ENCODE assay signal across 8 cellular contexts in genomic region chr6:39029156-39030011, GRCh38. TPM values are rescaled to one million over a fixed set of nuclear protein-coding genes. Genes with fewer than 3 reads are reported as not detected.
DNase-seq lines count a peak whose midpoint lies in the region; ATAC-seq, FAIRE-seq and TF ChIP-seq lines count a peak whose summit lies in the region.

No MANE protein-coding gene starts in this region.

- no peaks in the 10 kb centered on the region for H3K27me3 ChIP-seq in bronchial epithelial cell (ENCODE audit: control insufficient read depth, insufficient read depth, low read length)
- peaks cover 4 to 43% (median 5%) of the 10 kb centered on the region in 3 donors for H3K27me3 ChIP-seq in stomach

- ATAC-seq in SK-N-SH treated with all-trans-retinoic acid at 6 μM for 48 hours (peak; percentile 95), mucosa of descending colon (peak; percentile 69), GM21528 (IDR thresholded peaks at IDR 0.05; ENCODE audit: low FRiP score, unreplicated experiment) (no peak), HG03139 (IDR thresholded peaks at IDR 0.05; ENCODE audit: unreplicated experiment) (no peak)

- CTCF ChIA-PET in HEK293 (lab: Yijun Ruan, JAX): interaction anchor here (0.6 to 3.8 kb wide), 27 partner anchors 8 to 841 kb away, joined by 3 to 24 read pairs (median 4); no protein-coding TSS in a partner anchor

- 82 to 86% (median 83%) methylated on average over 13 of the region's 13 CpGs for WGBS in stomach, 5 donors

- TF ChIP-seq EP300 in stomach (IDR thresholded peaks at IDR 0.05): no peak

- H3K27ac ChIP-seq in HEK293 (ENCODE audit: extremely low read depth, low read depth, low read length) (no peak overlapping the region), stomach (no peak overlapping the region)

- intact Hi-C loops in mucosa of descending colon (cut with DNase I, micrococcal nuclease) (no loop called here), stomach (cut with DNase I; ENCODE audit: low total_unique reads) (no loop called here)

- POLR2A ChIA-PET in HEK293 (lab: Yijun Ruan, JAX): no interaction called here

- H3K4me1 ChIP-seq in HEK293 (ENCODE audit: control insufficient read depth, insufficient read depth, low read length) (peaks cover 3% of the 10 kb centered on the region; the same call in 1 of the 2 replicates), mucosa of descending colon (ENCODE audit: low read depth) (no peaks in the 10 kb centered on the region), stomach (no peaks in the 10 kb centered on the region)

- DNase-seq in DMS 273 treated with DMSO at 0.1 percent for 48 hours (lab: John Stamatoyannopoulos, UW) (peak; percentile 2), bronchial epithelial cell (ENCODE audit: low read depth) (no peak), mucosa of descending colon (peak in 2 of 3 donors; percentile 62 to 67), stomach (no peak)

- no peaks in the 10 kb centered on the region for H3K36me3 ChIP-seq in HEK293 (ENCODE audit: control insufficient read depth in 2 of 2, insufficient read depth in 1 of 2, low read length in 2 of 2)
- no peaks in the 10 kb centered on the region for H3K36me3 ChIP-seq in bronchial epithelial cell (ENCODE audit: control insufficient read depth, insufficient read depth, low read length)
- no peaks in the 10 kb centered on the region for H3K36me3 ChIP-seq in mucosa of descending colon (ENCODE audit: low read depth)
- H3K36me3 ChIP-seq in stomach: no peaks in the 10 kb centered on the region

- H3K4me3 ChIP-seq in HEK293 (ENCODE audit: low read depth, low read length) (no peak overlapping the region), bronchial epithelial cell (ENCODE audit: low read depth, low read length) (no peak overlapping the region), mucosa of descending colon (no peak overlapping the region), stomach (no peak overlapping the region)

- TF ChIP-seq CTCF in HEK293 (tag by site-specific recombination; IDR thresholded peaks at IDR 0.05) (peak; percentile 54; the same call in 1 of the 2 replicates), bronchial epithelial cell (IDR thresholded peaks at IDR 0.05; ENCODE audit: insufficient read depth, low read length, severe bottlenecking) (peak; percentile 82), mucosa of descending colon (IDR thresholded peaks at IDR 0.05) (peak; percentile 47), stomach (IDR thresholded peaks at IDR 0.05) (peak in 1 of 7 experiments; percentile 27)

- no peaks in the 10 kb centered on the region for H3K9me3 ChIP-seq in HEK293 (ENCODE audit: control insufficient read depth, insufficient read depth, low read depth, low read length)
- no peaks in the 10 kb centered on the region for H3K9me3 ChIP-seq in mucosa of descending colon
- H3K9me3 ChIP-seq in stomach: no peaks in the 10 kb centered on the region

- no peak for FAIRE-seq in bronchial epithelial cell (lab: Jason Lieb, UNC)

- no peak for TF ChIP-seq POLR2A in stomach (IDR thresholded peaks at IDR 0.05)

TF ChIP-seq in HEK293, 187 proteins besides CTCF, POLR2A, EP300 and RAD21:
- TF ChIP-seq ZNF610 (tag by site-specific recombination; IDR thresholded peaks at IDR 0.05; ENCODE audit: borderline replicate concordance) (no peak), SCRT2 (tag by site-specific recombination; IDR thresholded peaks at IDR 0.05) (peak; percentile 67), REPIN1 (tag by site-specific recombination; IDR thresholded peaks at IDR 0.05; ENCODE audit: low read depth) (no peak), ZNF549 (tag by site-specific recombination; IDR thresholded peaks at IDR 0.05) (peak; percentile 81)

TF ChIP-seq in SK-N-SH treated with all-trans-retinoic acid at 6 μM for 48 hours, 23 proteins besides CTCF, POLR2A, EP300 and RAD21:
- no peak for TF ChIP-seq PPARA (CRISPR knock-in tag; IDR thresholded peaks at IDR 0.05; ENCODE audit: borderline replicate concordance)
- TF ChIP-seq, protein P1, sequence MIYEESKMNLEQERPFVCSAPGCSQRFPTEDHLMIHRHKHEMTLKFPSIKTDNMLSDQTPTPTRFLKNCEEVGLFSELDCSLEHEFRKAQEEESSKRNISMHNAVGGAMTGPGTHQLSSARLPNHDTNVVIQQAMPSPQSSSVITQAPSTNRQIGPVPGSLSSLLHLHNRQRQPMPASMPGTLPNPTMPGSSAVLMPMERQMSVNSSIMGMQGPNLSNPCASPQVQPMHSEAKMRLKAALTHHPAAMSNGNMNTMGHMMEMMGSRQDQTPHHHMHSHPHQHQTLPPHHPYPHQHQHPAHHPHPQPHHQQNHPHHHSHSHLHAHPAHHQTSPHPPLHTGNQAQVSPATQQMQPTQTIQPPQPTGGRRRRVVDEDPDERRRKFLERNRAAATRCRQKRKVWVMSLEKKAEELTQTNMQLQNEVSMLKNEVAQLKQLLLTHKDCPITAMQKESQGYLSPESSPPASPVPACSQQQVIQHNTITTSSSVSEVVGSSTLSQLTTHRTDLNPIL (CRISPR knock-in tag; IDR thresholded peaks at IDR 0.05; ENCODE audit: low read depth): no peak
- no peak for TF ChIP-seq ARNTL (CRISPR knock-in tag; IDR thresholded peaks at IDR 0.05; ENCODE audit: borderline replicate concordance, low read depth)
- no peak for TF ChIP-seq ESRRG (CRISPR knock-in tag; IDR thresholded peaks at IDR 0.05)
- TF ChIP-seq, protein P2, sequence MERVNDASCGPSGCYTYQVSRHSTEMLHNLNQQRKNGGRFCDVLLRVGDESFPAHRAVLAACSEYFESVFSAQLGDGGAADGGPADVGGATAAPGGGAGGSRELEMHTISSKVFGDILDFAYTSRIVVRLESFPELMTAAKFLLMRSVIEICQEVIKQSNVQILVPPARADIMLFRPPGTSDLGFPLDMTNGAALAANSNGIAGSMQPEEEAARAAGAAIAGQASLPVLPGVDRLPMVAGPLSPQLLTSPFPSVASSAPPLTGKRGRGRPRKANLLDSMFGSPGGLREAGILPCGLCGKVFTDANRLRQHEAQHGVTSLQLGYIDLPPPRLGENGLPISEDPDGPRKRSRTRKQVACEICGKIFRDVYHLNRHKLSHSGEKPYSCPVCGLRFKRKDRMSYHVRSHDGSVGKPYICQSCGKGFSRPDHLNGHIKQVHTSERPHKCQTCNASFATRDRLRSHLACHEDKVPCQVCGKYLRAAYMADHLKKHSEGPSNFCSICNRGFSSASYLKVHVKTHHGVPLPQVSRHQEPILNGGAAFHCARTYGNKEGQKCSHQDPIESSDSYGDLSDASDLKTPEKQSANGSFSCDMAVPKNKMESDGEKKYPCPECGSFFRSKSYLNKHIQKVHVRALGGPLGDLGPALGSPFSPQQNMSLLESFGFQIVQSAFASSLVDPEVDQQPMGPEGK (CRISPR knock-in tag; IDR thresholded peaks at IDR 0.05; ENCODE audit: borderline replicate concordance): no peak
- no peak for TF ChIP-seq OSR1 (CRISPR knock-in tag; IDR thresholded peaks at IDR 0.05)
- TF ChIP-seq TOX (CRISPR knock-in tag; IDR thresholded peaks at IDR 0.05; ENCODE audit: borderline replicate concordance): no peak
- no peak for TF ChIP-seq CSRNP3 (CRISPR knock-in tag; IDR thresholded peaks at IDR 0.05)
- TF ChIP-seq, protein P3, sequence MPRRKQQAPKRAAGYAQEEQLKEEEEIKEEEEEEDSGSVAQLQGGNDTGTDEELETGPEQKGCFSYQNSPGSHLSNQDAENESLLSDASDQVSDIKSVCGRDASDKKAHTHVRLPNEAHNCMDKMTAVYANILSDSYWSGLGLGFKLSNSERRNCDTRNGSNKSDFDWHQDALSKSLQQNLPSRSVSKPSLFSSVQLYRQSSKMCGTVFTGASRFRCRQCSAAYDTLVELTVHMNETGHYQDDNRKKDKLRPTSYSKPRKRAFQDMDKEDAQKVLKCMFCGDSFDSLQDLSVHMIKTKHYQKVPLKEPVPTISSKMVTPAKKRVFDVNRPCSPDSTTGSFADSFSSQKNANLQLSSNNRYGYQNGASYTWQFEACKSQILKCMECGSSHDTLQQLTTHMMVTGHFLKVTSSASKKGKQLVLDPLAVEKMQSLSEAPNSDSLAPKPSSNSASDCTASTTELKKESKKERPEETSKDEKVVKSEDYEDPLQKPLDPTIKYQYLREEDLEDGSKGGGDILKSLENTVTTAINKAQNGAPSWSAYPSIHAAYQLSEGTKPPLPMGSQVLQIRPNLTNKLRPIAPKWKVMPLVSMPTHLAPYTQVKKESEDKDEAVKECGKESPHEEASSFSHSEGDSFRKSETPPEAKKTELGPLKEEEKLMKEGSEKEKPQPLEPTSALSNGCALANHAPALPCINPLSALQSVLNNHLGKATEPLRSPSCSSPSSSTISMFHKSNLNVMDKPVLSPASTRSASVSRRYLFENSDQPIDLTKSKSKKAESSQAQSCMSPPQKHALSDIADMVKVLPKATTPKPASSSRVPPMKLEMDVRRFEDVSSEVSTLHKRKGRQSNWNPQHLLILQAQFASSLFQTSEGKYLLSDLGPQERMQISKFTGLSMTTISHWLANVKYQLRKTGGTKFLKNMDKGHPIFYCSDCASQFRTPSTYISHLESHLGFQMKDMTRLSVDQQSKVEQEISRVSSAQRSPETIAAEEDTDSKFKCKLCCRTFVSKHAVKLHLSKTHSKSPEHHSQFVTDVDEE (CRISPR knock-in tag; IDR thresholded peaks at IDR 0.05): no peak
- no peak for TF ChIP-seq RARB (CRISPR knock-in tag; IDR thresholded peaks at IDR 0.05)
- TF ChIP-seq GLIS3 (CRISPR knock-in tag; IDR thresholded peaks at IDR 0.05): no peak
- TF ChIP-seq ZNF565 (CRISPR knock-in tag; conservative IDR thresholded peaks at IDR 0.05; ENCODE audit: low read depth): no peak
- no peak for TF ChIP-seq ZFP30 (CRISPR knock-in tag; IDR thresholded peaks at IDR 0.05)
- no peak for TF ChIP-seq ZC3H10 (CRISPR knock-in tag; IDR thresholded peaks at IDR 0.05)
- TF ChIP-seq ISL1 (CRISPR knock-in tag; IDR thresholded peaks at IDR 0.05): no peak

RNA-seq across cellular contexts. Expression of gene GLP1R, which starts 19.2 kb away (rescaled TPM):
- not detected in 2 replicates for total RNA-seq in bronchial epithelial cell
- under 1 TPM in 2 of 3 donors, not detected in 1; 0.09 to 0.14 TPM for total RNA-seq in mucosa of descending colon
- 1 to 10 TPM in 2 of 5 donors, not detected in 3; 3.5 to 9.0 TPM for total RNA-seq in stomach
- under 1 TPM in 2 of 3 donors, not detected in 1; 0.05 to 0.31 TPM for polyA plus RNA-seq in stomach

Comparison
In these comparisons a context has a peak if more than half of its experiments do, and no peak if none do; other contexts are left out.
1. DNase-seq: peak in DMS 273 treated with DMSO at 0.1 percent for 48 hours (single experiment) and mucosa of descending colon (2 of 3); none in bronchial epithelial cell (single experiment) and stomach (single experiment).
2. ATAC-seq: peak in SK-N-SH treated with all-trans-retinoic acid at 6 μM for 48 hours (single experiment) and mucosa of descending colon (single experiment); none in GM21528 (single experiment) and HG03139 (single experiment).